Comparison of ENCODE assay signal across 19 cellular contexts in genomic region chr4:166091146-166091545, GRCh38.
DNase-seq lines count a peak whose midpoint lies in the region; TF ChIP-seq lines count a peak whose summit lies in the region.
"Had no signal": no experiment of that assay in that cellular context is flagged by ENCODE, and none has a peak within 500 bp of the region (broad histone marks: within the 10 kb centered on the region; RNA-seq: fewer than 3 reads in every experiment).

No MANE protein-coding gene starts in this region.

- H3K79me2 ChIP-seq in neural progenitor cell (ENCODE audit: low read depth): no peaks in the 10 kb centered on the region

- H4K20me1 ChIP-seq in neural progenitor cell (ENCODE audit: low read depth): no peaks in the 10 kb centered on the region

- no peaks in the 10 kb centered on the region for H3K9me3 ChIP-seq in neural progenitor cell (ENCODE audit: low read depth)
- H3K9me3 ChIP-seq: SJSA1, tibial nerve had no signal

- H3K4me3 ChIP-seq in astrocyte of the spinal cord (ENCODE audit: low read depth, low read length) (no peak overlapping the region), neural progenitor cell (no peak overlapping the region)
- H3K4me3 ChIP-seq: SJSA1, tibial nerve had no signal

- H3K27ac ChIP-seq in neural progenitor cell: no peak overlapping the region
- H3K27ac ChIP-seq: 22Rv1, SJSA1, tibial nerve had no signal

- no peaks in the 10 kb centered on the region for H3K27me3 Mint-ChIP-seq in neural progenitor cell (ENCODE audit: insufficient read depth, low read depth)
- no peaks in the 10 kb centered on the region for H3K27me3 Mint-ChIP-seq in activated T-helper 1 cell treated with anti-CD3 and anti-CD28 coated beads, Interleukin-12 subunit alpha, Interleukin-12 subunit beta, Interleukin-2, Interleukin-4 antibody, amounts not matched to agents 30 ng/mL and 10 ng/mL and 1 ng/mL, durations not matched to agents 14 hours and 24 hours and 36 hours (ENCODE audit: insufficient read depth)
- H3K27me3 Mint-ChIP-seq: naive B cell; stimulated activated naive CD8-positive, alpha-beta T cell treated with anti-CD3 and anti-CD28 coated beads, Interleukin-15, amount 100 ng/mL, for 72 hours had no signal

- H3K36me3 Mint-ChIP-seq in neural progenitor cell: no peaks in the 10 kb centered on the region
- H3K36me3 Mint-ChIP-seq in activated T-helper 1 cell treated with anti-CD3 and anti-CD28 coated beads, Interleukin-12 subunit alpha, Interleukin-12 subunit beta, Interleukin-2, Interleukin-4 antibody, amounts not matched to agents 30 ng/mL and 10 ng/mL and 1 ng/mL, durations not matched to agents 14 hours and 24 hours and 36 hours (ENCODE audit: low read depth): no peaks in the 10 kb centered on the region
- H3K36me3 Mint-ChIP-seq: naive B cell had no signal

- H3K4me1 Mint-ChIP-seq in neural progenitor cell: no peaks in the 10 kb centered on the region
- no peaks in the 10 kb centered on the region for H3K4me1 Mint-ChIP-seq in activated T-helper 1 cell treated with anti-CD3 and anti-CD28 coated beads, Interleukin-12 subunit alpha, Interleukin-12 subunit beta, Interleukin-2, Interleukin-4 antibody, amounts not matched to agents 30 ng/mL and 10 ng/mL and 1 ng/mL, durations not matched to agents 14 hours and 24 hours and 36 hours (ENCODE audit: low read depth)
- H3K4me1 Mint-ChIP-seq: naive B cell; stimulated activated naive CD8-positive, alpha-beta T cell treated with anti-CD3 and anti-CD28 coated beads, Interleukin-15, amount 100 ng/mL, for 72 hours had no signal

- no peaks in the 10 kb centered on the region for H3K9me3 Mint-ChIP-seq in neural progenitor cell
- H3K9me3 Mint-ChIP-seq in activated T-helper 1 cell treated with anti-CD3 and anti-CD28 coated beads, Interleukin-12 subunit alpha, Interleukin-12 subunit beta, Interleukin-2, Interleukin-4 antibody, amounts not matched to agents 30 ng/mL and 10 ng/mL and 1 ng/mL, durations not matched to agents 14 hours and 24 hours and 36 hours: no peaks in the 10 kb centered on the region
- H3K9me3 Mint-ChIP-seq: activated naive CD4-positive, alpha-beta T cell treated with anti-CD3 and anti-CD28 coated beads for 36 hours; naive B cell; stimulated activated naive CD8-positive, alpha-beta T cell treated with anti-CD3 and anti-CD28 coated beads, Interleukin-15, amount 100 ng/mL, for 72 hours; T-helper 1 cell treated with Interleukin-12 subunit alpha and Interleukin-12 subunit beta and Interleukin-4 antibody, amounts not matched to agents 30 μg/mL and 1 μg/mL, for 36 hours had no signal

- no peak overlapping the region for H3K4me2 ChIP-seq in neural progenitor cell

- H2AFZ ChIP-seq in neural progenitor cell (replicated peaks): peak overlapping the region; percentile 58

- H3K27ac Mint-ChIP-seq in neural progenitor cell: no peak overlapping the region
- no peak overlapping the region for H3K27ac Mint-ChIP-seq in activated T-helper 1 cell treated with anti-CD3 and anti-CD28 coated beads, Interleukin-12 subunit alpha, Interleukin-12 subunit beta, Interleukin-2, Interleukin-4 antibody, amounts not matched to agents 30 ng/mL and 10 ng/mL and 1 ng/mL, durations not matched to agents 14 hours and 24 hours and 36 hours
- H3K27ac Mint-ChIP-seq: activated naive CD4-positive, alpha-beta T cell treated with anti-CD3 and anti-CD28 coated beads for 36 hours; naive B cell; stimulated activated naive CD8-positive, alpha-beta T cell treated with anti-CD3 and anti-CD28 coated beads, Interleukin-15, amount 100 ng/mL, for 72 hours; T-helper 1 cell treated with Interleukin-12 subunit alpha and Interleukin-12 subunit beta and Interleukin-4 antibody, amounts not matched to agents 30 μg/mL and 1 μg/mL, for 36 hours had no signal

- in situ Hi-C loops in astrocyte of the spinal cord (cut with HindIII; ENCODE audit: low sequenced_read_pairs): no loop called here

- no peaks in the 10 kb centered on the region for H3K4me1 ChIP-seq in neural progenitor cell
- H3K4me1 ChIP-seq: SJSA1, tibial nerve had no signal

- H3K4me3 Mint-ChIP-seq in neural progenitor cell: no peak overlapping the region
- H3K4me3 Mint-ChIP-seq in activated T-helper 1 cell treated with anti-CD3 and anti-CD28 coated beads, Interleukin-12 subunit alpha, Interleukin-12 subunit beta, Interleukin-2, Interleukin-4 antibody, amounts not matched to agents 30 ng/mL and 10 ng/mL and 1 ng/mL, durations not matched to agents 14 hours and 24 hours and 36 hours: no peak overlapping the region
- H3K4me3 Mint-ChIP-seq: activated naive CD4-positive, alpha-beta T cell treated with anti-CD3 and anti-CD28 coated beads for 36 hours; naive B cell; stimulated activated naive CD8-positive, alpha-beta T cell treated with anti-CD3 and anti-CD28 coated beads, Interleukin-15, amount 100 ng/mL, for 72 hours; T-helper 1 cell treated with Interleukin-12 subunit alpha and Interleukin-12 subunit beta and Interleukin-4 antibody, amounts not matched to agents 30 μg/mL and 1 μg/mL, for 36 hours had no signal

- no peaks in the 10 kb centered on the region for H3F3A ChIP-seq in neural progenitor cell (ENCODE audit: low read depth)

- no peaks in the 10 kb centered on the region for H3K36me3 ChIP-seq in neural progenitor cell
- H3K36me3 ChIP-seq: SJSA1, tibial nerve had no signal

- no peak overlapping the region for H3K9ac ChIP-seq in neural progenitor cell

- no peaks in the 10 kb centered on the region for H3K27me3 ChIP-seq in neural progenitor cell
- H3K27me3 ChIP-seq: SJSA1, tibial nerve had no signal

- TF ChIP-seq CTCF in astrocyte of the spinal cord (IDR thresholded peaks at IDR 0.05; ENCODE audit: low read depth, low read length) (no peak), neural progenitor cell (IDR thresholded peaks at IDR 0.05) (no peak)

- DNase-seq in NCI-H1105 treated with DMSO at 0.1 percent for 48 hours (lab: John Stamatoyannopoulos, UW): peak; percentile 48
- DNase-seq in NCI-H1105 (lab: John Stamatoyannopoulos, UW): no peak
- peak; percentile 40 for DNase-seq in NCI-H146 treated with DMSO at 0.1 percent for 48 hours (lab: John Stamatoyannopoulos, UW; ENCODE audit: unreplicated experiment)
- peak; percentile 7 for DNase-seq in astrocyte of the spinal cord (ENCODE audit: low read depth, low spot score)
- no peak for DNase-seq in neural progenitor cell (ENCODE audit: low spot score)
- DNase-seq in dedifferentiated amniotic fluid mesenchymal stem cell (ENCODE audit: extremely low spot score): no peak
- DNase-seq in activated T-helper 1 cell treated with anti-CD3 and anti-CD28 coated beads, Interleukin-12 subunit alpha, Interleukin-12 subunit beta, Interleukin-2, Interleukin-4 antibody, amounts not matched to agents 30 ng/mL and 10 ng/mL and 1 ng/mL, durations not matched to agents 14 hours and 24 hours and 36 hours (ENCODE audit: low spot score): no peak
- no peak for DNase-seq in stimulated activated CD8-positive, alpha-beta memory T cell treated with anti-CD3 and anti-CD28 coated beads, Interleukin-4, amount 100 ng/mL, for 48 hours
- DNase-seq: activated CD4-positive, alpha-beta T cell treated with anti-CD3 and anti-CD28 coated beads for 4 hours; activated naive CD4-positive, alpha-beta T cell treated with anti-CD3 and anti-CD28 coated beads for 36 hours; activated T-cell treated with anti-CD3 and anti-CD28 coated beads, Interleukin-2, amount 50 U/mL, for 48 hours; naive B cell; right cardiac atrium; stimulated activated CD4-positive, alpha-beta T cell treated with anti-CD3 and anti-CD28 coated beads, Interleukin-12 subunit alpha, Interleukin-12 subunit beta, amount 100 ng/mL, for 4 hours; stimulated activated naive CD8-positive, alpha-beta T cell treated with anti-CD3 and anti-CD28 coated beads, Interleukin-15, amount 100 ng/mL, for 72 hours had no signal

- intact Hi-C loops in activated T-helper 1 cell treated with anti-CD3 and anti-CD28 coated beads, Interleukin-12 subunit alpha, Interleukin-12 subunit beta, Interleukin-2, Interleukin-4 antibody, amounts not matched to agents 30 ng/mL and 10 ng/mL and 1 ng/mL, durations not matched to agents 14 hours and 24 hours and 36 hours (cut with micrococcal nuclease): no loop called here

Comparison
In these comparisons a context has a peak if more than half of its experiments do, and no peak if none do; other contexts are left out.
1. DNase-seq: peak in NCI-H1105 treated with DMSO at 0.1 percent for 48 hours (single experiment), NCI-H146 treated with DMSO at 0.1 percent for 48 hours (single experiment) and astrocyte of the spinal cord (single experiment); none in NCI-H1105 (single experiment), neural progenitor cell (single experiment), dedifferentiated amniotic fluid mesenchymal stem cell (single experiment), activated T-helper 1 cell treated with anti-CD3 and anti-CD28 coated beads, Interleukin-12 subunit alpha, Interleukin-12 subunit beta, Interleukin-2, Interleukin-4 antibody, amounts not matched to agents 30 ng/mL and 10 ng/mL and 1 ng/mL, durations not matched to agents 14 hours and 24 hours and 36 hours (single experiment) and stimulated activated CD8-positive, alpha-beta memory T cell treated with anti-CD3 and anti-CD28 coated beads, Interleukin-4, amount 100 ng/mL, for 48 hours (single experiment).